ENCODE assay signal across 18 cellular contexts in the genomic region with DNA sequence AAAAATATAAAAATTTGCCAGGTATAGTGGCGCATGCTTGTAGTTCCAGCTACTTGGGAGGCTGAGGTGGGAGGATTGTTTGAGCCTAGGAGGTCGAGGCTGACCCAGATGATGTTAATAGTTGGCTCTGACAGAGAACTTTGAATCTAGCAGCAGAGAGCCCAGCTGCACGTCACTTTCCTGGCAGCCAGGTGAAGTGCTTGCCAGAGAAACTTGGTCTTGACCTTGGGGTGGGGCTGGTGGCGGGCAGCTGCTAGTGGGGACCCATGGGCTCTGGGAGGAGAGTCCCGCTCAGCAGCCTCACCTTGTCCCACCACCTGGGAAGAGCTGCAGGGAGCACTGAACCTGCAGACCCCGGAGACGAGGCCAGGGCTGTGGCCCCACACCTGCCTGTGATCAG. TPM values are rescaled to one million over a fixed set of nuclear protein-coding genes. Genes with fewer than 3 reads are reported as not detected.
DNase-seq lines count a peak whose midpoint lies in the region; ATAC-seq, FAIRE-seq and TF ChIP-seq lines count a peak whose summit lies in the region.
"Had no signal": no experiment of that assay in that cellular context is flagged by ENCODE, and none has a peak within 500 bp of the region (broad histone marks: within the 10 kb centered on the region; RNA-seq: fewer than 3 reads in every experiment).

No MANE protein-coding gene starts in this region.

- peak overlapping the region in 3 of 4 donors; percentile 87 to 95 (median 88) for H3K4me3 Mint-ChIP-seq in IgD-negative memory B cell
- H3K4me3 Mint-ChIP-seq in activated CD8-positive, alpha-beta T cell treated with anti-CD3 and anti-CD28 coated beads, Interleukin-2, amount 10 ng/mL, durations not matched to agents 7 days and 5 days = no peak overlapping the region
- H3K4me3 Mint-ChIP-seq: HFFc6 had no signal

- peak overlapping the region in 7 of 11 experiments; percentile 4 to 79 (median 38); a peak in 11 of 22 replicates for H3K9ac ChIP-seq in BLaER1 treated with 17β-estradiol and CSF1 and Interleukin-3, amounts not matched to agents 10 nM and 100 nM

- peaks cover 54 to 66% (median 66%) of the 10 kb centered on the region in 3 donors for H3K4me1 Mint-ChIP-seq in IgD-negative memory B cell
- H3K4me1 Mint-ChIP-seq in activated CD8-positive, alpha-beta T cell treated with anti-CD3 and anti-CD28 coated beads, Interleukin-2, amount 10 ng/mL, durations not matched to agents 7 days and 5 days (ENCODE audit: low read depth) = peaks cover 20% of the 10 kb centered on the region

- peaks cover 7% of the 10 kb centered on the region for H3K27me3 Mint-ChIP-seq in IgD-negative memory B cell
- H3K27me3 Mint-ChIP-seq in activated CD8-positive, alpha-beta T cell treated with anti-CD3 and anti-CD28 coated beads, Interleukin-2, amount 10 ng/mL, durations not matched to agents 7 days and 5 days (ENCODE audit: low read depth) = peaks cover 34% of the 10 kb centered on the region

- TF ChIP-seq CTCF in RWPE1 (conservative IDR thresholded peaks at IDR 0.05; ENCODE audit: low read depth) (no peak), pancreas (IDR thresholded peaks at IDR 0.05) (no peak), right atrium auricular region (IDR thresholded peaks at IDR 0.05) (no peak)

- peaks cover 0 to 73% (median 28%) of the 10 kb centered on the region in 11 experiments; a peak in 16 of 22 replicates for H4K20me1 ChIP-seq in BLaER1 treated with 17β-estradiol and CSF1 and Interleukin-3, amounts not matched to agents 10 nM and 100 nM

- peaks cover 90 to 100% (median 98%) of the 10 kb centered on the region in 10 experiments for H3K4me1 ChIP-seq in BLaER1 treated with 17β-estradiol and CSF1 and Interleukin-3, amounts not matched to agents 10 nM and 100 nM
- H3K4me1 ChIP-seq in pancreas = peaks cover 28 to 44% (median 40%) of the 10 kb centered on the region in 3 donors
- H3K4me1 ChIP-seq in right atrium auricular region = peaks cover 0 to 30% of the 10 kb centered on the region in 2 donors

- H3K27me3 ChIP-seq in BLaER1 treated with 17β-estradiol and CSF1 and Interleukin-3, amounts not matched to agents 10 nM and 100 nM = peaks cover 0 to 87% (median 0%) of the 10 kb centered on the region in 11 experiments; a peak in 7 of 22 replicates
- H3K27me3 ChIP-seq in pancreas (no peaks in the 10 kb centered on the region), right atrium auricular region (no peaks in the 10 kb centered on the region)
- H3K27me3 ChIP-seq: MG63 had no signal

- H3K27ac ChIP-seq in BLaER1 treated with 17β-estradiol and CSF1 and Interleukin-3, amounts not matched to agents 10 nM and 100 nM = peak overlapping the region in 6 of 11 experiments; percentile 23 to 64 (median 49); a peak in 9 of 22 replicates
- H3K27ac ChIP-seq in RWPE1 (peak overlapping the region; percentile 99), pancreas (peak overlapping the region in 2 of 4 donors; percentile 23 to 75), right atrium auricular region (no peak overlapping the region)

- no peaks in the 10 kb centered on the region for H3K36me3 Mint-ChIP-seq in IgD-negative memory B cell
- no peaks in the 10 kb centered on the region for H3K36me3 Mint-ChIP-seq in activated CD8-positive, alpha-beta T cell treated with anti-CD3 and anti-CD28 coated beads, Interleukin-2, amount 10 ng/mL, durations not matched to agents 7 days and 5 days (ENCODE audit: low read depth)

- intact Hi-C loops in pancreas (cut with DNase I) = no loop called here
- intact Hi-C loops in left cardiac atrium (cut with DNase I) = no loop called here

- H3K9me3 Mint-ChIP-seq in IgD-negative memory B cell = peaks cover 0 to 2% (median 0%) of the 10 kb centered on the region in 3 donors
- H3K9me3 Mint-ChIP-seq in activated CD8-positive, alpha-beta T cell treated with anti-CD3 and anti-CD28 coated beads, Interleukin-2, amount 10 ng/mL, durations not matched to agents 7 days and 5 days (ENCODE audit: insufficient read depth) = no peaks in the 10 kb centered on the region
- H3K9me3 Mint-ChIP-seq: HFFc6 had no signal

- peak overlapping the region; percentile 98 to 100 (median 100) for H3K4me2 ChIP-seq in BLaER1 treated with 17β-estradiol and CSF1 and Interleukin-3, amounts not matched to agents 10 nM and 100 nM

- WGBS in pancreas, 2 donors = 47 to 48% methylated on average over 7 of the region's 7 CpGs

- no peak for FAIRE-seq in pancreas (lab: Jason Lieb, UNC)

- H3K36me3 ChIP-seq in BLaER1 treated with 17β-estradiol and CSF1 and Interleukin-3, amounts not matched to agents 10 nM and 100 nM = no peaks in the 10 kb centered on the region
- H3K36me3 ChIP-seq in pancreas (no peaks in the 10 kb centered on the region), right atrium auricular region (no peaks in the 10 kb centered on the region)
- H3K36me3 ChIP-seq: BE2C, MG63, Peyer's patch had no signal

- peak overlapping the region; percentile 89 to 99 (median 99) for H3K27ac Mint-ChIP-seq in IgD-negative memory B cell
- H3K27ac Mint-ChIP-seq in activated CD8-positive, alpha-beta T cell treated with anti-CD3 and anti-CD28 coated beads, Interleukin-2, amount 10 ng/mL, durations not matched to agents 7 days and 5 days = no peak overlapping the region
- H3K27ac Mint-ChIP-seq: HFFc6 had no signal

- ATAC-seq in pancreas (peak; percentile 16 to 43 (median 36)), HG03095 (IDR thresholded peaks at IDR 0.05; ENCODE audit: unreplicated experiment) (no peak), left cardiac atrium (no peak)
- ATAC-seq in activated CD8-positive, alpha-beta T cell treated with anti-CD3 and anti-CD28 coated beads, Interleukin-2, amount 10 ng/mL, durations not matched to agents 7 days and 5 days = no peak

- CTCF ChIA-PET in RWPE1 (lab: Yijun Ruan, JAX) = interaction anchor here (0.6 to 1.0 kb wide), 4 partner anchors 24 to 1639 kb away, joined by 3 to 4 read pairs (median 3); no protein-coding TSS in a partner anchor
- CTCF ChIA-PET in activated CD8-positive, alpha-beta T cell treated with anti-CD3 and anti-CD28 coated beads, Interleukin-2, amount 10 ng/mL, durations not matched to agents 7 days and 5 days (lab: Charles Lee) = no interaction called here

- POLR2A ChIA-PET in RWPE1 (lab: Yijun Ruan, JAX; ENCODE audit: low non-redundant PET) = no interaction called here
- POLR2A ChIA-PET in activated CD8-positive, alpha-beta T cell treated with anti-CD3 and anti-CD28 coated beads, Interleukin-2, amount 10 ng/mL, durations not matched to agents 7 days and 5 days (lab: Charles Lee) = no interaction called here

- DNase-seq in RWPE1 (ENCODE audit: low spot score) (no peak), pancreas (peak in 4 of 6 donors; percentile 63 to 76 (median 70)), right atrium auricular region (ENCODE audit: low spot score) (no peak), left cardiac atrium (no peak)
- no peak for DNase-seq in activated CD8-positive, alpha-beta T cell treated with anti-CD3 and anti-CD28 coated beads, Interleukin-2, amount 10 ng/mL, durations not matched to agents 7 days and 5 days
- DNase-seq: ACHN, BE2C, DMS 273 treated with DMSO at 0.1 percent for 48 hours, EL, GOT3, HFFc6, KG1, MG63, SHP77 treated with DMSO at 0.1 percent for 48 hours had no signal

- no peaks in the 10 kb centered on the region for H3K9me3 ChIP-seq in BLaER1 treated with 17β-estradiol and CSF1 and Interleukin-3, amounts not matched to agents 10 nM and 100 nM (replicated peaks in 1 of 11)
- no peaks in the 10 kb centered on the region for H3K9me3 ChIP-seq in pancreas
- H3K9me3 ChIP-seq in right atrium auricular region = no peaks in the 10 kb centered on the region
- H3K9me3 ChIP-seq: BE2C, MG63, Peyer's patch had no signal

- H3K4me3 ChIP-seq in BLaER1 treated with 17β-estradiol and CSF1 and Interleukin-3, amounts not matched to agents 10 nM and 100 nM = peak overlapping the region in 8 of 10 experiments; percentile 6 to 73 (median 38); a peak in 13 of 20 replicates
- H3K4me3 ChIP-seq in pancreas (no peak overlapping the region), right atrium auricular region (no peak overlapping the region)
- H3K4me3 ChIP-seq: MG63, Peyer's patch had no signal

RNA-seq across cellular contexts. Expression of a gene that starts 3.1 kb away (rescaled TPM):
- 39.7 TPM for polyA plus RNA-seq in IgD-negative memory B cell
- total RNA-seq in pancreas = under 1 TPM; 0.37 to 0.87 (median 0.61) TPM
- 1 to 10 TPM in 1 of 2 donors, under 1 TPM in 1; 0.84 to 1.3 TPM for polyA plus RNA-seq in pancreas
- total RNA-seq in right atrium auricular region = 1 to 10 TPM in 1 of 2 donors, under 1 TPM in 1; 0.79 to 1.4 TPM
- under 1 TPM; 0.21 TPM for total RNA-seq in activated CD8-positive, alpha-beta T cell treated with anti-CD3 and anti-CD28 coated beads, Interleukin-2, amount 10 ng/mL, durations not matched to agents 7 days and 5 days
- 1 to 10 TPM; 2.3 to 2.6 TPM for total RNA-seq in left cardiac atrium

RNA-seq across cellular contexts. Expression of a gene that starts 45.4 kb away (rescaled TPM):
- 28.3 TPM for polyA plus RNA-seq in IgD-negative memory B cell
- total RNA-seq in pancreas = 10 to 100 TPM in 3 of 6 donors, 1 to 10 TPM in 3; 6.8 to 13.6 (median 9.7) TPM
- 10 to 100 TPM in 1 of 2 donors, 1 to 10 TPM in 1; 9.5 to 14.2 TPM for polyA plus RNA-seq in pancreas
- 10 to 100 TPM; 18.8 to 40.7 TPM for total RNA-seq in right atrium auricular region
- total RNA-seq in activated CD8-positive, alpha-beta T cell treated with anti-CD3 and anti-CD28 coated beads, Interleukin-2, amount 10 ng/mL, durations not matched to agents 7 days and 5 days = 10 to 100 TPM; 33.3 to 43.0 TPM
- total RNA-seq in left cardiac atrium = 10 to 100 TPM; 18.6 to 24.4 TPM

RNA-seq across cellular contexts. Expression of a gene that starts 45.5 kb away (rescaled TPM):
- polyA plus RNA-seq in IgD-negative memory B cell = 1,007 TPM
- 100 to 1,000 TPM; 198 to 270 (median 257) TPM for total RNA-seq in pancreas
- polyA plus RNA-seq in pancreas = 100 to 1,000 TPM; 428 to 510 TPM
- 1,000 to 10,000 TPM; 1,383 to 1,567 TPM for total RNA-seq in right atrium auricular region
- total RNA-seq in activated CD8-positive, alpha-beta T cell treated with anti-CD3 and anti-CD28 coated beads, Interleukin-2, amount 10 ng/mL, durations not matched to agents 7 days and 5 days = 100 to 1,000 TPM; 505 to 520 TPM
- 1,000 to 10,000 TPM; 1,590 to 1,597 TPM for total RNA-seq in left cardiac atrium

Comparison
In these comparisons a context has a peak if more than half of its experiments do, and no peak if none do; other contexts are left out.
1. H3K27ac ChIP-seq: peak in BLaER1 treated with 17β-estradiol and CSF1 and Interleukin-3, amounts not matched to agents 10 nM and 100 nM (6 of 11) and RWPE1 (single experiment); none in right atrium auricular region (0 of 2).
2. H3K4me3 ChIP-seq: peak in BLaER1 treated with 17β-estradiol and CSF1 and Interleukin-3, amounts not matched to agents 10 nM and 100 nM (8 of 10); none in pancreas (0 of 4) and right atrium auricular region (0 of 2).
3. DNase-seq: peak in pancreas (4 of 6); none in RWPE1 (single experiment), right atrium auricular region (single experiment), activated CD8-positive, alpha-beta T cell treated with anti-CD3 and anti-CD28 coated beads, Interleukin-2, amount 10 ng/mL, durations not matched to agents 7 days and 5 days (single experiment) and left cardiac atrium (single experiment).
4. ATAC-seq: peak in pancreas (4 of 4); none in HG03095 (single experiment), activated CD8-positive, alpha-beta T cell treated with anti-CD3 and anti-CD28 coated beads, Interleukin-2, amount 10 ng/mL, durations not matched to agents 7 days and 5 days (single experiment) and left cardiac atrium (0 of 2).